32 cellular contexts compared by ENCODE assay signal in the genomic region with DNA sequence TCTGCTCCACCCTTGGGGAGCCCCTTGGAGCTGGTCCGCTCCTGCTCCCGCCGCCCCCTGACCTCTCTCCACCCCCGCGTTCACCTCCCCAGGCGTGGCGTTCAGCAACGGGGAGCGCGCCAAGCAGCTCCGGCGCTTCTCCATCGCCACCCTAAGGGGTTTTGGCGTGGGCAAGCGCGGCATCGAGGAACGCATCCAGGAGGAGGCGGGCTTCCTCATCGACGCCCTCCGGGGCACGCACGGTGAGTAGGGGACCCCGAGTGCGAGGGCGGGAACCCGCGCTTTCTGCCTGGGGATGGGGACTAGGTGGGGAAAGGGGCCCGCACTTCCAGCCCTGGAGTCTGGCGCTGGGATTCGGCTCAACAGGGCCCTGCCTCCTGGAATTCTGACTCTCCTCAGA. TPM values are rescaled to one million over a fixed set of nuclear protein-coding genes. Genes with fewer than 3 reads are reported as not detected.
DNase-seq lines count a peak whose midpoint lies in the region; ATAC-seq, FAIRE-seq and TF ChIP-seq lines count a peak whose summit lies in the region.
"Had no signal": no experiment of that assay in that cellular context is flagged by ENCODE, and none has a peak within 500 bp of the region (broad histone marks: within the 10 kb centered on the region; RNA-seq: fewer than 3 reads in every experiment).

No MANE protein-coding gene starts in this region.

- TF ChIP-seq CTCF in A549 (IDR thresholded peaks at IDR 0.05), result no peak
- TF ChIP-seq CTCF in H9 (conservative IDR thresholded peaks at IDR 0.05), result peak; percentile 37; the same call in 1 of the 3 replicates
- no peak for TF ChIP-seq CTCF in GM13977 (IDR thresholded peaks at IDR 0.05; ENCODE audit: extremely low read depth, insufficient read depth, missing control alignments)

- WGBS in A549 (ENCODE audit: missing lambda C conversion rate), result 5% methylated on average over 26 of the region's 32 CpGs
- WGBS in H9 (ENCODE audit: extremely low coverage, insufficient read length, low lambda C conversion rate), result no CpG with 5 or more reads among the region's 32 CpGs
- WGBS in ectodermal cell, 2 experiments, result 2% methylated on average over 32 of the region's 32 CpGs

- H3K36me3 ChIP-seq in ectodermal cell (ENCODE audit: control insufficient read depth, insufficient read depth, low read length), result no peaks in the 10 kb centered on the region
- H3K36me3 ChIP-seq: BE2C, lower lobe of right lung, upper lobe of left lung had no signal

- H3K27me3 ChIP-seq in H9 (ENCODE audit: insufficient read depth, low read length), result peaks cover 6% of the 10 kb centered on the region; the same call in 1 of the 2 replicates
- H3K27me3 ChIP-seq in ectodermal cell (ENCODE audit: control insufficient read depth, insufficient read depth, low read length, poor library complexity, severe bottlenecking), result peaks cover 43% of the 10 kb centered on the region

- TF ChIP-seq RAD21 in A549 (conservative IDR thresholded peaks at IDR 0.05 in 1 of 2, IDR thresholded peaks at IDR 0.05 in 1 of 2), result no peak

- H2AK5ac ChIP-seq in H9 (ENCODE audit: insufficient read length, low read length), result no peak overlapping the region

- DNase-seq in A549 (ENCODE audit: low read depth in 1 of 2, low spot score in 1 of 2), result peak in 1 of 2 experiments; percentile 25
- no peak for DNase-seq in H9
- DNase-seq in iPS-NIHi11 (ENCODE audit: low spot score), result peak; percentile 70
- DNase-seq in ureter (ENCODE audit: low spot score), result no peak
- DNase-seq in GM13977 (ENCODE audit: low spot score), result no peak
- DNase-seq in NCI-H510A (lab: John Stamatoyannopoulos, UW), result no peak
- DNase-seq: activated CD8-positive, alpha-beta memory T cell treated with anti-CD3 and anti-CD28 coated beads, Interleukin-2, amount 10 ng/mL, durations not matched to agents 7 days and 5 days; activated naive CD4-positive, alpha-beta T cell treated with anti-CD3 and anti-CD28 coated beads, Interleukin-2, amount 50 U/mL, for 16 hours; anterior cingulate cortex; BE2C; cortex of kidney; DMS79 treated with DMSO at 0.1 percent for 48 hours; HCEC 1CT; IMR-90; lower lobe of right lung; NCI-H1092; NCI-H187 treated with DMSO at 0.1 percent for 48 hours; NCI-H69; nucleus accumbens; stimulated activated CD4-positive, alpha-beta T cell treated with anti-CD3 and anti-CD28 coated beads, Interleukin-2, amount 100 ng/mL, for 24 hours had no signal

- no peak overlapping the region for H3T11ph ChIP-seq in H9 (ENCODE audit: low read length)

- H3K27ac ChIP-seq in A549, result no peak overlapping the region
- no peak overlapping the region for H3K27ac ChIP-seq in H9 (ENCODE audit: insufficient read length, low read depth, low read length)
- no peak overlapping the region for H3K27ac ChIP-seq in ectodermal cell (ENCODE audit: insufficient read depth, low read depth, low read length, poor library complexity, severe bottlenecking)
- H3K27ac ChIP-seq: HL-60, lower lobe of right lung, RWPE1, skin epidermis, upper lobe of left lung had no signal

- H3K23me2 ChIP-seq in H9 (ENCODE audit: insufficient read length, low read depth, low read length, poor library complexity, severe bottlenecking), result peaks cover 10% of the 10 kb centered on the region

- H2BK12ac ChIP-seq in H9 (ENCODE audit: insufficient read length, low read depth, low read length), result peak overlapping the region; percentile 45

- peak overlapping the region; percentile 61 for H2BK120ac ChIP-seq in H9 (ENCODE audit: low read depth, low read length, poor library complexity, severe bottlenecking)

- no peak overlapping the region for H2BK5ac ChIP-seq in H9 (ENCODE audit: insufficient read length, low read length)

- H3K27ac Mint-ChIP-seq in H9, result no peak overlapping the region
- H3K27ac Mint-ChIP-seq: activated CD8-positive, alpha-beta memory T cell treated with anti-CD3 and anti-CD28 coated beads, Interleukin-2, amount 10 ng/mL, durations not matched to agents 7 days and 5 days; activated T-helper 1 cell treated with anti-CD3 and anti-CD28 coated beads, Interleukin-12 subunit alpha, Interleukin-12 subunit beta, Interleukin-2, Interleukin-4 antibody, amounts not matched to agents 30 ng/mL and 10 ng/mL and 1 ng/mL, durations not matched to agents 14 hours and 24 hours and 36 hours; T-helper 1 cell treated with Interleukin-12 subunit alpha and Interleukin-12 subunit beta and Interleukin-4 antibody, amounts not matched to agents 30 μg/mL and 1 μg/mL, for 36 hours had no signal

- H3K4ac ChIP-seq in H9 (ENCODE audit: low read depth, low read length), result no peak overlapping the region

- no peak overlapping the region for H4K5ac ChIP-seq in H9 (ENCODE audit: insufficient read length, low read depth, low read length)

- H3K4me3 ChIP-seq in A549, result peak overlapping the region; percentile 33; the same call in 2 of the 3 replicates
- H3K4me3 ChIP-seq in ectodermal cell (ENCODE audit: insufficient read depth, low read depth, low read length), result peak overlapping the region; percentile 23
- H3K4me3 ChIP-seq: GM12878, lower lobe of right lung, skin epidermis, upper lobe of left lung had no signal

- no peak overlapping the region for H3K56ac ChIP-seq in H9 (ENCODE audit: insufficient read length, low read depth, low read length)

- no peak for TF ChIP-seq EP300 in A549 (IDR thresholded peaks at IDR 0.05)

- H3K9me3 ChIP-seq in A549 (peaks cover 2% of the 10 kb centered on the region; the same call in 1 of the 3 replicates), H9 (ENCODE audit: control insufficient read depth, low read depth, low read length) (no peaks in the 10 kb centered on the region), ectodermal cell (ENCODE audit: control insufficient read depth, low read length) (no peaks in the 10 kb centered on the region)
- H3K9me3 ChIP-seq: BE2C, lower lobe of right lung, upper lobe of left lung had no signal

- no peak overlapping the region for H4K91ac ChIP-seq in H9 (ENCODE audit: insufficient read length, low read depth, low read length)

- H3K23ac ChIP-seq in H9 (ENCODE audit: insufficient read length, low read depth, low read length), result no peak overlapping the region

- no peak overlapping the region for H2BK20ac ChIP-seq in H9 (ENCODE audit: low read depth, low read length, poor library complexity, severe bottlenecking)

- CTCF ChIA-PET in A549 (lab: Yijun Ruan, JAX), result interaction anchor here (0.6 to 1.7 kb wide), 3 partner anchors 134 to 263 kb away, joined by 3 to 4 read pairs (median 3); no protein-coding TSS in a partner anchor

- H2BK15ac ChIP-seq in H9 (ENCODE audit: low read depth, low read length), result no peak overlapping the region

- H3K79me1 ChIP-seq in H9 (ENCODE audit: insufficient read depth, low read depth, low read length, poor library complexity, severe bottlenecking), result no peaks in the 10 kb centered on the region

- H3K18ac ChIP-seq in H9 (ENCODE audit: insufficient read length, low read depth, low read length), result peak overlapping the region; percentile 89

- peaks cover 6% of the 10 kb centered on the region; the same call in 2 of the 3 replicates for H3K4me1 ChIP-seq in A549
- H3K4me1 ChIP-seq in H9 (ENCODE audit: insufficient read depth, low read length), result no peaks in the 10 kb centered on the region
- H3K4me1 ChIP-seq in ectodermal cell (ENCODE audit: control insufficient read depth, insufficient read depth, low read length), result peaks cover 4% of the 10 kb centered on the region
- H3K4me1 ChIP-seq: BE2C, lower lobe of right lung, upper lobe of left lung had no signal

- H4K8ac ChIP-seq in H9 (replicated peaks; ENCODE audit: insufficient read length, low read depth, low read length), result no peak overlapping the region

- peaks cover 88% of the 10 kb centered on the region for H3K27me3 Mint-ChIP-seq in H9 (ENCODE audit: low read depth)

- in situ Hi-C loops in GM13977 (cut with MboI; ENCODE audit: low pct_unique_long_range_greater_than_20kb, low sequenced_read_pairs, unreplicated experiment), result no loop called here

- H3K4me2 ChIP-seq in A549, result peak overlapping the region; percentile 74
- H3K4me2 ChIP-seq in H9 (ENCODE audit: insufficient read depth, insufficient read length, low read length), result peak overlapping the region; percentile 49

- H3K9ac ChIP-seq in H9 (ENCODE audit: extremely low read depth, insufficient read length, low read length), result peak overlapping the region; percentile 25

- H2AFZ ChIP-seq in H9 (ENCODE audit: low read length), result no peak overlapping the region

- H3K9me3 Mint-ChIP-seq in H9, result peaks cover 0 to 7% of the 10 kb centered on the region in 2 experiments; a peak in 2 of 5 replicates
- H3K9me3 Mint-ChIP-seq: activated T-helper 1 cell treated with anti-CD3 and anti-CD28 coated beads, Interleukin-12 subunit alpha, Interleukin-12 subunit beta, Interleukin-2, Interleukin-4 antibody, amounts not matched to agents 30 ng/mL and 10 ng/mL and 1 ng/mL, durations not matched to agents 14 hours and 24 hours and 36 hours; T-helper 1 cell treated with Interleukin-12 subunit alpha and Interleukin-12 subunit beta and Interleukin-4 antibody, amounts not matched to agents 30 μg/mL and 1 μg/mL, for 36 hours had no signal

- no peak for FAIRE-seq in A549 (lab: Jason Lieb, UNC)
- FAIRE-seq: GM12878, islet of Langerhans had no signal

- no peaks in the 10 kb centered on the region for H4K20me1 ChIP-seq in H9 (ENCODE audit: control insufficient read depth, insufficient read depth, insufficient read length)

- no peak for TF ChIP-seq POLR2A in A549 (IDR thresholded peaks at IDR 0.05; ENCODE audit: low read length)

- H3K79me2 ChIP-seq in H9 (ENCODE audit: insufficient read depth, low read length), result no peaks in the 10 kb centered on the region

- peaks cover 0 to 2% (median 0%) of the 10 kb centered on the region in 3 experiments; a peak in 1 of 7 replicates for H3K36me3 Mint-ChIP-seq in H9 (ENCODE audit: insufficient read depth in 1 of 3, low read depth in 3 of 3)
- H3K36me3 Mint-ChIP-seq: activated CD8-positive, alpha-beta memory T cell treated with anti-CD3 and anti-CD28 coated beads, Interleukin-2, amount 10 ng/mL, durations not matched to agents 7 days and 5 days had no signal

- ATAC-seq in A549, result peak in 1 of 2 experiments; percentile 38; a peak in 3 of 6 replicates
- ATAC-seq in GM18517 (IDR thresholded peaks at IDR 0.05; ENCODE audit: unreplicated experiment), result no peak
- ATAC-seq: activated CD8-positive, alpha-beta memory T cell treated with anti-CD3 and anti-CD28 coated beads, Interleukin-2, amount 10 ng/mL, durations not matched to agents 7 days and 5 days; GM12878; lower lobe of right lung had no signal

- peak overlapping the region; percentile 89 for H3K14ac ChIP-seq in H9 (ENCODE audit: insufficient read depth, low read length)

- POLR2A ChIA-PET in A549 (lab: Yijun Ruan, JAX), result interaction anchor here (0.7 kb wide), 1 partner anchor 393 kb away, joined by 6 read pairs; no protein-coding TSS in a partner anchor

- H3K4me1 Mint-ChIP-seq in H9, result peaks cover 18 to 19% of the 10 kb centered on the region in 2 experiments
- H3K4me1 Mint-ChIP-seq: activated CD8-positive, alpha-beta memory T cell treated with anti-CD3 and anti-CD28 coated beads, Interleukin-2, amount 10 ng/mL, durations not matched to agents 7 days and 5 days had no signal

- peak overlapping the region; percentile 60 to 78 for H3K4me3 Mint-ChIP-seq in H9
- H3K4me3 Mint-ChIP-seq: activated CD8-positive, alpha-beta memory T cell treated with anti-CD3 and anti-CD28 coated beads, Interleukin-2, amount 10 ng/mL, durations not matched to agents 7 days and 5 days; activated T-helper 1 cell treated with anti-CD3 and anti-CD28 coated beads, Interleukin-12 subunit alpha, Interleukin-12 subunit beta, Interleukin-2, Interleukin-4 antibody, amounts not matched to agents 30 ng/mL and 10 ng/mL and 1 ng/mL, durations not matched to agents 14 hours and 24 hours and 36 hours; T-helper 1 cell treated with Interleukin-12 subunit alpha and Interleukin-12 subunit beta and Interleukin-4 antibody, amounts not matched to agents 30 μg/mL and 1 μg/mL, for 36 hours had no signal

RNA-seq across cellular contexts. Expression of gene CYP2A13, which starts 1.7 kb away (rescaled TPM):
- polyA plus RNA-seq in A549 (2011; rRNA removed) (not detected in 2 replicates), A549 (2017; fragmentation: RNase III; extraction: RNeasy Plus Mini Kit Qiagen cat#74134 plus additional on column Dnase treatment) (not detected in 3 replicates)
- not detected in 2 replicates for polyA plus RNA-seq in A549 (2012; cell fraction: cytosol; rRNA removed)
- polyA plus RNA-seq in A549 (2012; cell fraction: nucleus; rRNA removed), result not detected in 2 replicates
- polyA minus RNA-seq in A549 (2011; rRNA and poly(A)+ RNA removed), result not detected in 2 replicates
- total RNA-seq in H9 (2021) (0.63 and 0.72 TPM in 2 replicates), ureter (not detected)
- polyA plus RNA-seq in ectodermal cell (2013, experiment 1 of 4), result not detected
- 0.11 TPM for polyA plus RNA-seq in ectodermal cell (2013, experiment 2 of 4)
- not detected for polyA plus RNA-seq in ectodermal cell (2013, experiment 3 of 4)
- polyA plus RNA-seq in ectodermal cell (2013, experiment 4 of 4), result not detected
- total RNA-seq: activated CD8-positive, alpha-beta memory T cell treated with anti-CD3 and anti-CD28 coated beads, Interleukin-2, amount 10 ng/mL, durations not matched to agents 7 days and 5 days; activated T-helper 1 cell treated with anti-CD3 and anti-CD28 coated beads, Interleukin-12 subunit alpha, Interleukin-12 subunit beta, Interleukin-2, Interleukin-4 antibody, amounts not matched to agents 30 ng/mL and 10 ng/mL and 1 ng/mL, durations not matched to agents 14 hours and 24 hours and 36 hours; GM12878; IMR-90; lower lobe of right lung; renal cortical epithelial cell; subcutaneous adipose tissue had no signal
- polyA plus RNA-seq: GM12878, IMR-90 had no signal

RNA-seq across cellular contexts. Expression of gene CYP2F1, which starts 24.3 kb away (rescaled TPM):
- not detected in 2 replicates for polyA plus RNA-seq in A549 (2011; rRNA removed)
- polyA plus RNA-seq in A549 (2012; cell fraction: cytosol; rRNA removed), result not detected in 2 replicates
- not detected in 2 replicates for polyA plus RNA-seq in A549 (2012; cell fraction: nucleus; rRNA removed)
- not detected in 3 replicates for polyA plus RNA-seq in A549 (2017; fragmentation: RNase III; extraction: RNeasy Plus Mini Kit Qiagen cat#74134 plus additional on column Dnase treatment)
- not detected in 2 replicates for polyA minus RNA-seq in A549 (2011; rRNA and poly(A)+ RNA removed)
- total RNA-seq in H9 (2021), result 0.63 TPM in 1 of 2 replicates, not detected in the other
- polyA plus RNA-seq in ectodermal cell (2013, experiment 1 of 4), result not detected
- 0.21 TPM for polyA plus RNA-seq in ectodermal cell (2013, experiment 2 of 4)
- not detected for polyA plus RNA-seq in ectodermal cell (2013, experiment 3 of 4)
- not detected for polyA plus RNA-seq in ectodermal cell (2013, experiment 4 of 4)
- total RNA-seq in ureter, result not detected
- total RNA-seq: activated CD8-positive, alpha-beta memory T cell treated with anti-CD3 and anti-CD28 coated beads, Interleukin-2, amount 10 ng/mL, durations not matched to agents 7 days and 5 days; activated T-helper 1 cell treated with anti-CD3 and anti-CD28 coated beads, Interleukin-12 subunit alpha, Interleukin-12 subunit beta, Interleukin-2, Interleukin-4 antibody, amounts not matched to agents 30 ng/mL and 10 ng/mL and 1 ng/mL, durations not matched to agents 14 hours and 24 hours and 36 hours; GM12878; IMR-90; renal cortical epithelial cell; subcutaneous adipose tissue had no signal
- polyA plus RNA-seq: GM12878, IMR-90 had no signal
